ENCODE assay signal across 1 cellular context in genomic region chr6:134902907-134903306, GRCh38.
TF ChIP-seq lines count a peak whose summit lies in the region.

No MANE protein-coding gene starts in this region.

TF ChIP-seq in K562, 482 proteins besides CTCF, POLR2A, EP300 and RAD21:
- TF ChIP-seq, protein P1, sequence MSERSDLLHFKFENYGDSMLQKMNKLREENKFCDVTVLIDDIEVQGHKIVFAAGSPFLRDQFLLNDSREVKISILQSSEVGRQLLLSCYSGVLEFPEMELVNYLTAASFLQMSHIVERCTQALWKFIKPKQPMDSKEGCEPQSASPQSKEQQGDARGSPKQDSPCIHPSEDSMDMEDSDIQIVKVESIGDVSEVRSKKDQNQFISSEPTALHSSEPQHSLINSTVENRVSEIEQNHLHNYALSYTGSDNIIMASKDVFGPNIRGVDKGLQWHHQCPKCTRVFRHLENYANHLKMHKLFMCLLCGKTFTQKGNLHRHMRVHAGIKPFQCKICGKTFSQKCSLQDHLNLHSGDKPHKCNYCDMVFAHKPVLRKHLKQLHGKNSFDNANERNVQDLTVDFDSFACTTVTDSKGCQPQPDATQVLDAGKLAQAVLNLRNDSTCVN (CRISPR knock-in tag; IDR thresholded peaks at IDR 0.05) = no peak
- TF ChIP-seq, protein P2, sequence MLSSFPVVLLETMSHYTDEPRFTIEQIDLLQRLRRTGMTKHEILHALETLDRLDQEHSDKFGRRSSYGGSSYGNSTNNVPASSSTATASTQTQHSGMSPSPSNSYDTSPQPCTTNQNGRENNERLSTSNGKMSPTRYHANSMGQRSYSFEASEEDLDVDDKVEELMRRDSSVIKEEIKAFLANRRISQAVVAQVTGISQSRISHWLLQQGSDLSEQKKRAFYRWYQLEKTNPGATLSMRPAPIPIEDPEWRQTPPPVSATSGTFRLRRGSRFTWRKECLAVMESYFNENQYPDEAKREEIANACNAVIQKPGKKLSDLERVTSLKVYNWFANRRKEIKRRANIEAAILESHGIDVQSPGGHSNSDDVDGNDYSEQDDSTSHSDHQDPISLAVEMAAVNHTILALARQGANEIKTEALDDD (IDR thresholded peaks at IDR 0.05) = 0 out of 2 replicates have a peak, but pooled peaks have one; percentile 16
